In the genomic region with DNA sequence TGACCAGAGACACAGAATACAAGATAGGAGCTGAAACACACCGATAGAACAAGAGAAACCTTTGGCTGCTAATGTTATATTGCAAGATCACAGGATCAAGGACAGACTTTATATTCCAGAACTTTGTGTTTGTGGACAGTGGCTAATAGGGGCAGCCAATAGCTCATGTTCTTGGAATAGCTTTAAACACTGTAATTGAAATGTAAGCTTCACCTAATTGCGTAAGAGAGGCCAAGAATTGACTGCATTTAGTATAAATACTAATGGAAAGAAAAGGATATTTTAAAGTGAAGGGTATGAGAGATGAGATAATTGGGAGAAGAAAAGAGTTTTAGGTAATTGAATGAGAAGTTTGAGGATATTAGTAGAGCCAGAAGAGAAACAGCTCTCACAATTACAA, we compare ENCODE assay signal across 2 cellular contexts.
TF ChIP-seq lines count a peak whose summit lies in the region.

No MANE protein-coding gene starts in this region.

TF ChIP-seq in GM23338, 12 proteins besides CTCF, POLR2A, EP300 and RAD21 (continued from another document and continues in another):
- TF ChIP-seq, protein P1, sequence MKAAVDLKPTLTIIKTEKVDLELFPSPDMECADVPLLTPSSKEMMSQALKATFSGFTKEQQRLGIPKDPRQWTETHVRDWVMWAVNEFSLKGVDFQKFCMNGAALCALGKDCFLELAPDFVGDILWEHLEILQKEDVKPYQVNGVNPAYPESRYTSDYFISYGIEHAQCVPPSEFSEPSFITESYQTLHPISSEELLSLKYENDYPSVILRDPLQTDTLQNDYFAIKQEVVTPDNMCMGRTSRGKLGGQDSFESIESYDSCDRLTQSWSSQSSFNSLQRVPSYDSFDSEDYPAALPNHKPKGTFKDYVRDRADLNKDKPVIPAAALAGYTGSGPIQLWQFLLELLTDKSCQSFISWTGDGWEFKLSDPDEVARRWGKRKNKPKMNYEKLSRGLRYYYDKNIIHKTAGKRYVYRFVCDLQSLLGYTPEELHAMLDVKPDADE (IDR thresholded peaks at IDR 0.05) = no peak
- no peak for TF ChIP-seq ZNF114 (CRISPR knock-in tag; IDR thresholded peaks at IDR 0.05)
- no peak for TF ChIP-seq EZH2 (IDR thresholded peaks at IDR 0.05; ENCODE audit: low read depth, unreplicated experiment)
- no peak for TF ChIP-seq EZH2phosphoT487 (IDR thresholded peaks at IDR 0.05; ENCODE audit: unreplicated experiment)
- TF ChIP-seq STAT1 (IDR thresholded peaks at IDR 0.05; ENCODE audit: unreplicated experiment) = no peak
- TF ChIP-seq, protein P2, sequence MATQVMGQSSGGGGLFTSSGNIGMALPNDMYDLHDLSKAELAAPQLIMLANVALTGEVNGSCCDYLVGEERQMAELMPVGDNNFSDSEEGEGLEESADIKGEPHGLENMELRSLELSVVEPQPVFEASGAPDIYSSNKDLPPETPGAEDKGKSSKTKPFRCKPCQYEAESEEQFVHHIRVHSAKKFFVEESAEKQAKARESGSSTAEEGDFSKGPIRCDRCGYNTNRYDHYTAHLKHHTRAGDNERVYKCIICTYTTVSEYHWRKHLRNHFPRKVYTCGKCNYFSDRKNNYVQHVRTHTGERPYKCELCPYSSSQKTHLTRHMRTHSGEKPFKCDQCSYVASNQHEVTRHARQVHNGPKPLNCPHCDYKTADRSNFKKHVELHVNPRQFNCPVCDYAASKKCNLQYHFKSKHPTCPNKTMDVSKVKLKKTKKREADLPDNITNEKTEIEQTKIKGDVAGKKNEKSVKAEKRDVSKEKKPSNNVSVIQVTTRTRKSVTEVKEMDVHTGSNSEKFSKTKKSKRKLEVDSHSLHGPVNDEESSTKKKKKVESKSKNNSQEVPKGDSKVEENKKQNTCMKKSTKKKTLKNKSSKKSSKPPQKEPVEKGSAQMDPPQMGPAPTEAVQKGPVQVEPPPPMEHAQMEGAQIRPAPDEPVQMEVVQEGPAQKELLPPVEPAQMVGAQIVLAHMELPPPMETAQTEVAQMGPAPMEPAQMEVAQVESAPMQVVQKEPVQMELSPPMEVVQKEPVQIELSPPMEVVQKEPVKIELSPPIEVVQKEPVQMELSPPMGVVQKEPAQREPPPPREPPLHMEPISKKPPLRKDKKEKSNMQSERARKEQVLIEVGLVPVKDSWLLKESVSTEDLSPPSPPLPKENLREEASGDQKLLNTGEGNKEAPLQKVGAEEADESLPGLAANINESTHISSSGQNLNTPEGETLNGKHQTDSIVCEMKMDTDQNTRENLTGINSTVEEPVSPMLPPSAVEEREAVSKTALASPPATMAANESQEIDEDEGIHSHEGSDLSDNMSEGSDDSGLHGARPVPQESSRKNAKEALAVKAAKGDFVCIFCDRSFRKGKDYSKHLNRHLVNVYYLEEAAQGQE (IDR thresholded peaks at IDR 0.05; ENCODE audit: unreplicated experiment) = no peak
- TF ChIP-seq NANOG (IDR thresholded peaks at IDR 0.05; ENCODE audit: borderline replicate concordance) = no peak
- no peak for TF ChIP-seq POLR2AphosphoS5 (IDR thresholded peaks at IDR 0.05; ENCODE audit: low read depth)
- TF ChIP-seq, protein P3, sequence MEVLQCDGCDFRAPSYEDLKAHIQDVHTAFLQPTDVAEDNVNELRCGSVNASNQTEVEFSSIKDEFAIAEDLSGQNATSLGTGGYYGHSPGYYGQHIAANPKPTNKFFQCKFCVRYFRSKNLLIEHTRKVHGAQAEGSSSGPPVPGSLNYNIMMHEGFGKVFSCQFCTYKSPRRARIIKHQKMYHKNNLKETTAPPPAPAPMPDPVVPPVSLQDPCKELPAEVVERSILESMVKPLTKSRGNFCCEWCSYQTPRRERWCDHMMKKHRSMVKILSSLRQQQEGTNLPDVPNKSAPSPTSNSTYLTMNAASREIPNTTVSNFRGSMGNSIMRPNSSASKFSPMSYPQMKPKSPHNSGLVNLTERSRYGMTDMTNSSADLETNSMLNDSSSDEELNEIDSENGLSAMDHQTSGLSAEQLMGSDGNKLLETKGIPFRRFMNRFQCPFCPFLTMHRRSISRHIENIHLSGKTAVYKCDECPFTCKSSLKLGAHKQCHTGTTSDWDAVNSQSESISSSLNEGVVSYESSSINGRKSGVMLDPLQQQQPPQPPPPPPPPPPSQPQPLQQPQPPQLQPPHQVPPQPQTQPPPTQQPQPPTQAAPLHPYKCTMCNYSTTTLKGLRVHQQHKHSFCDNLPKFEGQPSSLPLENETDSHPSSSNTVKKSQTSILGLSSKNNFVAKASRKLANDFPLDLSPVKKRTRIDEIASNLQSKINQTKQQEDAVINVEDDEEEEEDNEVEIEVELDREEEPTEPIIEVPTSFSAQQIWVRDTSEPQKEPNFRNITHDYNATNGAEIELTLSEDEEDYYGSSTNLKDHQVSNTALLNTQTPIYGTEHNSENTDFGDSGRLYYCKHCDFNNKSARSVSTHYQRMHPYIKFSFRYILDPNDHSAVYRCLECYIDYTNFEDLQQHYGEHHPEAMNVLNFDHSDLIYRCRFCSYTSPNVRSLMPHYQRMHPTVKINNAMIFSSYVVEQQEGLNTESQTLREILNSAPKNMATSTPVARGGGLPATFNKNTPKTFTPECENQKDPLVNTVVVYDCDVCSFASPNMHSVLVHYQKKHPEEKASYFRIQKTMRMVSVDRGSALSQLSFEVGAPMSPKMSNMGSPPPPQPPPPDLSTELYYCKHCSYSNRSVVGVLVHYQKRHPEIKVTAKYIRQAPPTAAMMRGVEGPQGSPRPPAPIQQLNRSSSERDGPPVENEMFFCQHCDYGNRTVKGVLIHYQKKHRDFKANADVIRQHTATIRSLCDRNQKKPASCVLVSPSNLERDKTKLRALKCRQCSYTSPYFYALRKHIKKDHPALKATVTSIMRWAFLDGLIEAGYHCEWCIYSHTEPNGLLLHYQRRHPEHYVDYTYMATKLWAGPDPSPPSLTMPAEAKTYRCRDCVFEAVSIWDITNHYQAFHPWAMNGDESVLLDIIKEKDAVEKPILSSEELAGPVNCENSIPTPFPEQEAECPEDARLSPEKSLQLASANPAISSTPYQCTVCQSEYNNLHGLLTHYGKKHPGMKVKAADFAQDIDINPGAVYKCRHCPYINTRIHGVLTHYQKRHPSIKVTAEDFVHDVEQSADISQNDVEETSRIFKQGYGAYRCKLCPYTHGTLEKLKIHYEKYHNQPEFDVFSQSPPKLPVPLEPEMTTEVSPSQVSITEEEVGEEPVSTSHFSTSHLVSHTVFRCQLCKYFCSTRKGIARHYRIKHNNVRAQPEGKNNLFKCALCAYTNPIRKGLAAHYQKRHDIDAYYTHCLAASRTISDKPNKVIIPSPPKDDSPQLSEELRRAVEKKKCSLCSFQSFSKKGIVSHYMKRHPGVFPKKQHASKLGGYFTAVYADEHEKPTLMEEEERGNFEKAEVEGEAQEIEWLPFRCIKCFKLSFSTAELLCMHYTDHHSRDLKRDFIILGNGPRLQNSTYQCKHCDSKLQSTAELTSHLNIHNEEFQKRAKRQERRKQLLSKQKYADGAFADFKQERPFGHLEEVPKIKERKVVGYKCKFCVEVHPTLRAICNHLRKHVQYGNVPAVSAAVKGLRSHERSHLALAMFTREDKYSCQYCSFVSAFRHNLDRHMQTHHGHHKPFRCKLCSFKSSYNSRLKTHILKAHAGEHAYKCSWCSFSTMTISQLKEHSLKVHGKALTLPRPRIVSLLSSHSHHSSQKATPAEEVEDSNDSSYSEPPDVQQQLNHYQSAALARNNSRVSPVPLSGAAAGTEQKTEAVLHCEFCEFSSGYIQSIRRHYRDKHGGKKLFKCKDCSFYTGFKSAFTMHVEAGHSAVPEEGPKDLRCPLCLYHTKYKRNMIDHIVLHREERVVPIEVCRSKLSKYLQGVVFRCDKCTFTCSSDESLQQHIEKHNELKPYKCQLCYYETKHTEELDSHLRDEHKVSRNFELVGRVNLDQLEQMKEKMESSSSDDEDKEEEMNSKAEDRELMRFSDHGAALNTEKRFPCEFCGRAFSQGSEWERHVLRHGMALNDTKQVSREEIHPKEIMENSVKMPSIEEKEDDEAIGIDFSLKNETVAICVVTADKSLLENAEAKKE (CRISPR knock-in tag; IDR thresholded peaks at IDR 0.05) = no peak
- no peak for TF ChIP-seq CREB1 (CRISPR knock-in tag; IDR thresholded peaks at IDR 0.05; ENCODE audit: low read depth)

TF ChIP-seq in H1, 55 proteins besides CTCF, POLR2A, EP300 and RAD21 (continued from another document):
- peak; percentile 16; the same call in 1 of the 2 replicates for TF ChIP-seq CEBPB (IDR thresholded peaks at IDR 0.05; ENCODE audit: low read depth, low read length)
